Comparison of ENCODE assay signal across 11 cellular contexts in the genomic region with DNA sequence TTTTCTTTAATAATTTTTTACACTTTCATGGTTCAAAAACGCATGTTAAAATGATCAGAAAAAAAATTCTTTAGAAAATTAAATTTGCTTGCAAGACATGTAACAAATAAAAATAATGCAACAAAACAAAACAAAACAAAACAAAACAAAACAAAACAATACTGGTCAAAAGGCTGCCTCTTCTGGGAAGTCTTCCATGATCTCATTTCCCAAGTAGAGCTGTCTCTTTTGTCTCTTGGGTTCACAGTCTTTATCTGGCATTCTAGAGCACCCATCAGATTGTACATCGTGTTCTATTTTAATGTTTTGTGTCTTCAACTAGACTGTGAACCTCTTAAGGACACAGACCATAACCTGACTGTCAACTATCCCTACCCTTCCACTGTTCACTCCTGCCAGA.
"Had no signal": no experiment of that assay in that cellular context is flagged by ENCODE, and none has a peak within 500 bp of the region (broad histone marks: within the 10 kb centered on the region; RNA-seq: fewer than 3 reads in every experiment).

No MANE protein-coding gene starts in this region.

- DNase-seq: GM23248, GOT3, H7, HFFc6, IMR-90, Karpas-422, KBM-7 had no signal

- H3K4me1 ChIP-seq: HAP-1 had no signal

- H3K9me3 Mint-ChIP-seq: HFFc6 had no signal

- H3K9me3 ChIP-seq: HAP-1 had no signal

- H2AFZ ChIP-seq: GM23248 had no signal

- ATAC-seq: HCT116 had no signal

- H3K4me3 Mint-ChIP-seq: HFFc6 had no signal

- H3K27ac ChIP-seq: GM23248, HL-60, KMS-11 had no signal

- H3K9ac ChIP-seq: GM23248, KMS-11 had no signal

- H3K27ac Mint-ChIP-seq: HFFc6 had no signal

- H3K4me3 ChIP-seq: GM23248, HAP-1 had no signal

- H3K4me2 ChIP-seq: KMS-11 had no signal
